Comparison of ENCODE assay signal across 27 cellular contexts in genomic region chr20:10729785-10730184, GRCh38. TPM values are rescaled to one million over a fixed set of nuclear protein-coding genes. Genes with fewer than 3 reads are reported as not detected.
DNase-seq lines count a peak whose midpoint lies in the region; ATAC-seq, FAIRE-seq and TF ChIP-seq lines count a peak whose summit lies in the region.
"Had no signal": no experiment of that assay in that cellular context is flagged by ENCODE, and none has a peak within 500 bp of the region (broad histone marks: within the 10 kb centered on the region; RNA-seq: fewer than 3 reads in every experiment).

No MANE protein-coding gene starts in this region.

- H3K9me3 ChIP-seq in HepG2 (ENCODE audit: low read length) = no peaks in the 10 kb centered on the region
- H3K9me3 ChIP-seq in right lobe of liver = no peaks in the 10 kb centered on the region
- no peaks in the 10 kb centered on the region for H3K9me3 ChIP-seq in IMR-90 (ENCODE audit: control insufficient read depth, insufficient read depth, low read length)
- H3K9me3 ChIP-seq: BE2C, BLaER1 had no signal

- no peak overlapping the region for H2BK5ac ChIP-seq in IMR-90 (ENCODE audit: low read depth, low read length, poor library complexity, severe bottlenecking)

- DNase-seq in HepG2 (ENCODE audit: low spot score) (no peak), right lobe of liver (no peak), IMR-90 (no peak), T-helper 1 cell (no peak)
- no peak for DNase-seq in activated CD8-positive, alpha-beta T cell treated with anti-CD3 and anti-CD28 coated beads, Interleukin-2, amount 10 ng/mL, durations not matched to agents 7 days and 5 days
- DNase-seq: ACHN; BE2C; C1 segment of cervical spinal cord; CD4-positive, alpha-beta memory T cell; CD4-positive, CD25-positive, alpha-beta regulatory T cell; CD8-positive, alpha-beta memory T cell; COR-L47; DMS 273 treated with DMSO at 0.1 percent for 48 hours; DMS153; DMS53; DMS79; DND-41; EL; GDM1 had no signal

- BruUV-seq in HepG2 (replicated peaks; lab: Mats Ljungman, UMichigan) (no TSS peak), IMR-90 (replicated peaks; lab: Mats Ljungman, UMichigan) (no TSS peak)

- H3K36me3 ChIP-seq in HepG2 (replicated peaks in 1 of 2; ENCODE audit: control insufficient read depth in 1 of 2, insufficient read depth in 2 of 2, low read length in 2 of 2) (no peaks in the 10 kb centered on the region), right lobe of liver (no peaks in the 10 kb centered on the region), IMR-90 (ENCODE audit: control insufficient read depth, insufficient read depth, low read length) (no peaks in the 10 kb centered on the region; the same call in 1 of the 2 replicates)
- H3K36me3 ChIP-seq: BE2C, BLaER1 had no signal

- H3K4me1 ChIP-seq in HepG2 (ENCODE audit: insufficient read depth, low read length) = peaks cover 6% of the 10 kb centered on the region; the same call in 1 of the 2 replicates
- no peaks in the 10 kb centered on the region for H3K4me1 ChIP-seq in right lobe of liver
- H3K4me1 ChIP-seq in IMR-90 (ENCODE audit: control insufficient read depth, insufficient read depth, low read length) = peaks cover 12% of the 10 kb centered on the region
- H3K4me1 ChIP-seq: BE2C, BLaER1 had no signal

- H2BK15ac ChIP-seq in IMR-90 (ENCODE audit: low read depth, low read length) = peak overlapping the region; percentile 53; the same call in 1 of the 3 replicates

- H3K4me2 ChIP-seq in HepG2 (ENCODE audit: low read depth, low read length) (no peak overlapping the region), IMR-90 (ENCODE audit: low read depth, low read length) (no peak overlapping the region)
- H3K4me2 ChIP-seq: BLaER1 had no signal

- no peak overlapping the region; the same call in 1 of the 2 replicates for H3K4ac ChIP-seq in IMR-90 (ENCODE audit: low read depth, low read length)

- H3K18ac ChIP-seq in IMR-90 (ENCODE audit: low read depth, low read length) = peak overlapping the region; percentile 51; the same call in 1 of the 2 replicates

- no peaks in the 10 kb centered on the region for H4K20me1 ChIP-seq in HepG2 (ENCODE audit: insufficient read depth, low read length)
- H4K20me1 ChIP-seq in IMR-90 (ENCODE audit: insufficient read depth, low read length) = no peaks in the 10 kb centered on the region
- H4K20me1 ChIP-seq: BLaER1 had no signal

- TF ChIP-seq EP300 in HepG2 (IDR thresholded peaks at IDR 0.05; ENCODE audit: low read depth in 2 of 2, low read length in 2 of 2) (no peak), HepG2 (CRISPR knock-in tag; IDR thresholded peaks at IDR 0.05; ENCODE audit: borderline replicate concordance) (no peak)

- H3K14ac ChIP-seq in IMR-90 (replicated peaks; ENCODE audit: low read depth, low read length) = no peak overlapping the region

- no peak overlapping the region for H3K23ac ChIP-seq in IMR-90 (ENCODE audit: low read depth, low read length)

- H4K91ac ChIP-seq in IMR-90 (ENCODE audit: insufficient read depth, low read depth, low read length) = peak overlapping the region; percentile 17; the same call in 1 of the 2 replicates

- peak overlapping the region; percentile 54; the same call in 1 of the 2 replicates for H2AK5ac ChIP-seq in IMR-90 (ENCODE audit: low read depth, low read length)

- no peaks in the 10 kb centered on the region for H3K9me3 Mint-ChIP-seq in activated CD8-positive, alpha-beta T cell treated with anti-CD3 and anti-CD28 coated beads, Interleukin-2, amount 10 ng/mL, durations not matched to agents 7 days and 5 days (ENCODE audit: insufficient read depth)
- H3K9me3 Mint-ChIP-seq: CD8-positive, alpha-beta memory T cell had no signal

- ATAC-seq in HepG2 (no peak), right lobe of liver (no peak), IMR-90 (ENCODE audit: low read depth) (no peak)
- no peak for ATAC-seq in activated CD8-positive, alpha-beta T cell treated with anti-CD3 and anti-CD28 coated beads, Interleukin-2, amount 10 ng/mL, durations not matched to agents 7 days and 5 days
- ATAC-seq: GM12878 had no signal

- peak overlapping the region; percentile 58 for H2BK120ac ChIP-seq in IMR-90 (ENCODE audit: low read depth, low read length)

- H3K4me3 ChIP-seq in HepG2 (replicated peaks in 1 of 3; ENCODE audit: insufficient read depth in 1 of 3, low read depth in 2 of 3, low read length in 3 of 3) (no peak overlapping the region), right lobe of liver (no peak overlapping the region), IMR-90 (ENCODE audit: insufficient read depth, low read depth, low read length) (no peak overlapping the region)
- H3K4me3 ChIP-seq: BLaER1, GM12878 had no signal

- H3K56ac ChIP-seq in IMR-90 (ENCODE audit: extremely low read depth, insufficient read depth, low read length) = no peak overlapping the region

- peak overlapping the region; percentile 54 for H2BK20ac ChIP-seq in IMR-90 (ENCODE audit: low read depth, low read length)

- no peaks in the 10 kb centered on the region for H3K27me3 Mint-ChIP-seq in activated CD8-positive, alpha-beta T cell treated with anti-CD3 and anti-CD28 coated beads, Interleukin-2, amount 10 ng/mL, durations not matched to agents 7 days and 5 days (ENCODE audit: low read depth)
- H3K27me3 Mint-ChIP-seq: CD4-positive, CD25-positive, alpha-beta regulatory T cell had no signal

- in situ Hi-C loops in HepG2 (cut with HindIII; ENCODE audit: extremely low pct_ligation_motif_present, low pct_unique_long_range_greater_than_20kb) (no loop called here), IMR-90 (cut with MboI; ENCODE audit: low sequenced_read_pairs) (no loop called here)

- dilution Hi-C loops in IMR-90 (cut with HindIII; ENCODE audit: low sequenced_read_pairs, unreplicated experiment) = no loop called here

- no peak overlapping the region for H4K8ac ChIP-seq in IMR-90 (ENCODE audit: low read depth in 2 of 2, low read length in 2 of 2)

- no peaks in the 10 kb centered on the region for H3K36me3 Mint-ChIP-seq in activated CD8-positive, alpha-beta T cell treated with anti-CD3 and anti-CD28 coated beads, Interleukin-2, amount 10 ng/mL, durations not matched to agents 7 days and 5 days (ENCODE audit: low read depth)
- H3K36me3 Mint-ChIP-seq: CD14-positive monocyte; CD4-positive, alpha-beta memory T cell; CD4-positive, CD25-positive, alpha-beta regulatory T cell had no signal

- H3K4me1 Mint-ChIP-seq in activated CD8-positive, alpha-beta T cell treated with anti-CD3 and anti-CD28 coated beads, Interleukin-2, amount 10 ng/mL, durations not matched to agents 7 days and 5 days (ENCODE audit: low read depth) = peaks cover 3% of the 10 kb centered on the region
- H3K4me1 Mint-ChIP-seq: CD14-positive monocyte; CD4-positive, alpha-beta memory T cell; CD4-positive, CD25-positive, alpha-beta regulatory T cell; CD8-positive, alpha-beta memory T cell had no signal

- H2AFZ ChIP-seq in HepG2 (ENCODE audit: low read length) (no peak overlapping the region), IMR-90 (replicated peaks; ENCODE audit: low read length, poor library complexity) (no peak overlapping the region)

- H2AK9ac ChIP-seq in IMR-90 (replicated peaks; ENCODE audit: low read depth, low read length, poor library complexity) = no peak overlapping the region

- intact Hi-C loops in HepG2 (cut with micrococcal nuclease; ENCODE audit: unreplicated experiment) = no loop called here
- intact Hi-C loops in right lobe of liver (cut with DNase I) = no loop called here
- intact Hi-C loops in IMR-90 (cut with micrococcal nuclease) = no loop called here

- H3K79me2 ChIP-seq in HepG2 (ENCODE audit: insufficient read depth, low read length) = no peaks in the 10 kb centered on the region

- POLR2A ChIA-PET in HepG2 (lab: Yijun Ruan, JAX) = interaction anchor here (1.5 kb wide), 1 partner anchor 18 kb away, joined by 3 read pairs; no protein-coding TSS in a partner anchor
- POLR2A ChIA-PET in IMR-90 (lab: Charles Lee; ENCODE audit: unreplicated experiment) = no interaction called here
- POLR2A ChIA-PET in activated CD8-positive, alpha-beta T cell treated with anti-CD3 and anti-CD28 coated beads, Interleukin-2, amount 10 ng/mL, durations not matched to agents 7 days and 5 days (lab: Charles Lee) = no interaction called here

- H3K9me1 ChIP-seq in IMR-90 (ENCODE audit: insufficient read depth, low read length) = peaks cover 8% of the 10 kb centered on the region; the same call in 1 of the 2 replicates

- TF ChIP-seq CTCF in HepG2 (CRISPR knock-in tag; IDR thresholded peaks at IDR 0.05) (no peak), right lobe of liver (IDR thresholded peaks at IDR 0.05) (no peak), IMR-90 (conservative IDR thresholded peaks at IDR 0.05; ENCODE audit: low read depth, low read length) (no peak)

- no peak overlapping the region for H3K27ac Mint-ChIP-seq in activated CD8-positive, alpha-beta T cell treated with anti-CD3 and anti-CD28 coated beads, Interleukin-2, amount 10 ng/mL, durations not matched to agents 7 days and 5 days
- H3K27ac Mint-ChIP-seq: CD14-positive monocyte; CD4-positive, alpha-beta memory T cell; CD4-positive, CD25-positive, alpha-beta regulatory T cell; CD8-positive, alpha-beta memory T cell had no signal

- no peak for FAIRE-seq in HepG2 (lab: Jason Lieb, UNC)
- FAIRE-seq: GM12878, GM12892, GM18507, GM19239 had no signal

- TF ChIP-seq POLR2A in HepG2 (IDR thresholded peaks at IDR 0.05; ENCODE audit: insufficient read depth in 1 of 2, low read depth in 2 of 2, low read length in 2 of 2) (no peak), right lobe of liver (IDR thresholded peaks at IDR 0.05) (no peak), IMR-90 (IDR thresholded peaks at IDR 0.05; ENCODE audit: low read depth, low read length) (no peak)

- H3K27me3 ChIP-seq in HepG2 (ENCODE audit: control insufficient read depth in 1 of 2, insufficient read depth in 2 of 2, low read length in 2 of 2) (no peaks in the 10 kb centered on the region), right lobe of liver (no peaks in the 10 kb centered on the region), IMR-90 (ENCODE audit: control insufficient read depth, insufficient read depth, low read length) (no peaks in the 10 kb centered on the region)
- H3K27me3 ChIP-seq: BE2C, BLaER1 had no signal

- no peak overlapping the region for H3K4me3 Mint-ChIP-seq in activated CD8-positive, alpha-beta T cell treated with anti-CD3 and anti-CD28 coated beads, Interleukin-2, amount 10 ng/mL, durations not matched to agents 7 days and 5 days
- H3K4me3 Mint-ChIP-seq: CD14-positive monocyte; CD4-positive, alpha-beta memory T cell; CD4-positive, CD25-positive, alpha-beta regulatory T cell; CD8-positive, alpha-beta memory T cell had no signal

- CTCF ChIA-PET in HepG2 (lab: Yijun Ruan, JAX; ENCODE audit: low intra/inter-chr PET ratio, low total read pairs) (no interaction called here), IMR-90 (lab: Yijun Ruan, JAX) (no interaction called here)
- CTCF ChIA-PET in activated CD8-positive, alpha-beta T cell treated with anti-CD3 and anti-CD28 coated beads, Interleukin-2, amount 10 ng/mL, durations not matched to agents 7 days and 5 days (lab: Charles Lee) = no interaction called here

- H3K27ac ChIP-seq in HepG2 (ENCODE audit: extremely low read length, insufficient read depth, low read length) (no peak overlapping the region), right lobe of liver (no peak overlapping the region), IMR-90 (ENCODE audit: insufficient read depth, low read length) (no peak overlapping the region)
- H3K27ac ChIP-seq: 22Rv1, BLaER1 had no signal

- H3K9ac ChIP-seq in HepG2 (ENCODE audit: insufficient read depth, low read depth, low read length) (no peak overlapping the region), IMR-90 (ENCODE audit: low read depth, low read length) (no peak overlapping the region)
- H3K9ac ChIP-seq: BLaER1 had no signal

- no peaks in the 10 kb centered on the region for H3K79me1 ChIP-seq in IMR-90 (ENCODE audit: low read depth in 1 of 2, low read length in 2 of 2)

- no peak for TF ChIP-seq RAD21 in HepG2 (CRISPR knock-in tag; IDR thresholded peaks at IDR 0.05)
- TF ChIP-seq RAD21 in IMR-90 (IDR thresholded peaks at IDR 0.05; ENCODE audit: low read length) = no peak

- no peak overlapping the region for H4K5ac ChIP-seq in IMR-90 (ENCODE audit: low read depth, low read length)

RNA-seq across cellular contexts. Expression of gene JAG1, which starts 56.0 kb away (rescaled TPM):
- total RNA-seq in HepG2 (2016; rRNA removed; fragmentation: Illumina TruSeq; extraction: Trizol) (18.1 and 56.3 TPM in 2 replicates), right lobe of liver (1 to 10 TPM; 3.1 to 8.5 (median 6.7) TPM), IMR-90 (2012; rRNA removed) (19.4 and 22.6 TPM in 2 replicates)
- 30.6 and 34.3 TPM in 2 replicates for total RNA-seq in HepG2 (2016; cell fraction: cytosol; rRNA removed; fragmentation: Illumina TruSeq; extraction: Trizol; ENCODE audit: low read depth)
- total RNA-seq in HepG2 (2016; cell fraction: insoluble cytoplasmic fraction; rRNA removed; fragmentation: Illumina TruSeq; extraction: Trizol) = 15.5 and 55.3 TPM in 2 replicates
- total RNA-seq in HepG2 (2016; cell fraction: membrane; rRNA removed; fragmentation: Illumina TruSeq; extraction: Trizol) = 13.4 and 15.1 TPM in 2 replicates
- total RNA-seq in HepG2 (2016; cell fraction: nucleus; rRNA removed; fragmentation: Illumina TruSeq; extraction: Trizol) = 102 and 121 TPM in 2 replicates
- polyA plus RNA-seq in HepG2 (2011; rRNA removed) (43.0 and 47.1 TPM in 2 replicates), IMR-90 (2012; rRNA removed) (9.4 and 10.2 TPM in 2 replicates)
- polyA plus RNA-seq in HepG2 (2011; cell fraction: cytosol; rRNA removed) = 33.0 and 33.7 TPM in 2 replicates
- 120 and 155 TPM in 2 replicates for polyA plus RNA-seq in HepG2 (2011; cell fraction: nucleus; rRNA removed)
- polyA plus RNA-seq in HepG2 (2012) = 35.8 and 54.0 TPM in 2 replicates
- 0.86 and 1.3 TPM in 2 replicates for polyA plus RNA-seq in HepG2 (2016; cell fraction: cytosol; fragmentation: Illumina TruSeq; extraction: Trizol; ENCODE audit: low read depth)
- 9.4 and 10.2 TPM in 2 replicates for polyA plus RNA-seq in HepG2 (2016; cell fraction: insoluble cytoplasmic fraction; fragmentation: Illumina TruSeq; extraction: Trizol; ENCODE audit: low read depth)
- polyA plus RNA-seq in HepG2 (2016; cell fraction: membrane; fragmentation: Illumina TruSeq; extraction: Trizol; ENCODE audit: low read depth) = 2.2 and 3.0 TPM in 2 replicates
- polyA plus RNA-seq in HepG2 (2016; cell fraction: nucleus; fragmentation: Illumina TruSeq; extraction: Trizol; ENCODE audit: insufficient read depth, low read depth) = 112 and 122 TPM in 2 replicates
- polyA minus RNA-seq in HepG2 (2011; rRNA and poly(A)+ RNA removed; ENCODE audit: low replicate concordance) = 8.0 and 192 TPM in 2 replicates
- polyA minus RNA-seq in HepG2 (2011; cell fraction: cytosol; rRNA and poly(A)+ RNA removed) = 103 and 108 TPM in 2 replicates
- 248 and 302 TPM in 2 replicates for polyA minus RNA-seq in HepG2 (2011; cell fraction: nucleus; rRNA and poly(A)+ RNA removed)
- 6.4 and 9.4 TPM in 2 replicates for polyA plus RNA-seq in IMR-90 (2012; cell fraction: cytosol; rRNA removed)
- 32.3 and 70.8 TPM in 2 replicates for polyA plus RNA-seq in IMR-90 (2012; cell fraction: nucleus; rRNA removed; ENCODE audit: low replicate concordance)
- total RNA-seq in activated CD8-positive, alpha-beta T cell treated with anti-CD3 and anti-CD28 coated beads, Interleukin-2, amount 10 ng/mL, durations not matched to agents 7 days and 5 days = under 1 TPM; 0.16 to 0.34 TPM
- total RNA-seq: G401 had no signal
